In the genomic region with DNA sequence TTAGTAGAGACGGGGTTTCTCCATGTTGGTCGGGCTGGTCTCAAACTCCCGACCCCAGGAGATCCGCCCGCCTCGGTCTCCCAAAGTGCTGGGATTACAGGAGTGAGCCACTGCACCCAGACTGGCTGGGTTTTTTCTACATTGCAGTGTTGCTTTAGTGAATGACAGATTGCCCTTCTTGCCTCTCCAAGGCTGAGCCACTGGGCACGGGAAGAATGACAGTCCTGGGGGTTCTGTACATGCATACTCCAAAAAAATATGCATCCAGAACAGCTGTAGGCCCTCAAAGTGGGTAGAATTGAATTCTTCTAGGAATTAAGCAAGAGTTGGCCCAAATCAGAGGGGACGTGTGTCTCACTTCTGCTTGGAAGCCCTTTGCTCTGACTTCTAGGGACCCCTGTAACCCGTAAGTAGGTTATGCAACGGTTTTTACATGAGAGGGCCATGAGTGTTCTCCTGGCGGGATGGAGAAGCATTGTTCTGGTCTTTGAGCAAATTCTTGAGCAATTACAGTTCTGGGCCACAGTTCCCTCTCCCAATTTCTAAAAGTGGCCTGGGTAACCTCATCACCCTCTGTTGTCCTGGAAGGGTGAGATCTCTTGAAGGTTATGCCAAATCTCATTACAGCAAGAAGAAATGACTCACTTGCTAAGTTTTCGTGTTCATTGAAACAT, we compare ENCODE assay signal across 8 cellular contexts. TPM values are rescaled to one million over a fixed set of nuclear protein-coding genes. Genes with fewer than 3 reads are reported as not detected.
DNase-seq lines count a peak whose midpoint lies in the region; ATAC-seq and TF ChIP-seq lines count a peak whose summit lies in the region.

No MANE protein-coding gene starts in this region.

- peak; percentile 59 for DNase-seq in DMS 273 (lab: John Stamatoyannopoulos, UW; ENCODE audit: unreplicated experiment)
- no peak for DNase-seq in DMS 273 treated with DMSO at 0.1 percent for 48 hours (lab: John Stamatoyannopoulos, UW)
- peak in 1 of 2 donors; percentile 88 for DNase-seq in ascending aorta (ENCODE audit: low spot score in 2 of 2)
- peak; percentile 53 for DNase-seq in iris pigment epithelial cell (ENCODE audit: low read depth)
- peak in 1 of 2 donors; percentile 61 for DNase-seq in tibial nerve (ENCODE audit: low spot score in 2 of 2)
- no peak for DNase-seq in NCI-H82 treated with DMSO at 0.1 percent for 48 hours (lab: John Stamatoyannopoulos, UW; ENCODE audit: unreplicated experiment)

- no peaks in the 10 kb centered on the region for H3K27me3 ChIP-seq in ascending aorta
- H3K27me3 ChIP-seq in tibial nerve = no peaks in the 10 kb centered on the region

- ATAC-seq in HG03280 (IDR thresholded peaks at IDR 0.05; ENCODE audit: unreplicated experiment) = no peak
- ATAC-seq in GM21367 (IDR thresholded peaks at IDR 0.05; ENCODE audit: unreplicated experiment) = no peak

- 43 to 50% methylated on average over 12 of the region's 12 CpGs for WGBS in tibial nerve, 2 donors

- H3K27ac ChIP-seq in ascending aorta (peak overlapping the region; percentile 92 to 96), tibial nerve (peak overlapping the region; percentile 60 to 93 (median 92))

- intact Hi-C loops in ascending aorta (cut with DNase I) = loop anchor here (1.0 to 10.0 kb wide), 4 partner anchors 41 to 754 kb away; partner anchors contain the start of gene ZFP36

- TF ChIP-seq CTCF in ascending aorta (IDR thresholded peaks at IDR 0.05) (peak in 1 of 3 experiments; percentile 25), tibial nerve (IDR thresholded peaks at IDR 0.05) (peak in 2 of 5 experiments; percentile 42 to 52)

- no peaks in the 10 kb centered on the region for H3K9me3 ChIP-seq in ascending aorta
- H3K9me3 ChIP-seq in tibial nerve = no peaks in the 10 kb centered on the region

- H3K4me1 ChIP-seq in ascending aorta (peaks cover 15 to 54% of the 10 kb centered on the region in 2 donors), tibial nerve (peaks cover 0 to 85% (median 65%) of the 10 kb centered on the region in 4 donors)

- H3K36me3 ChIP-seq in ascending aorta = peaks cover 0 to 1% of the 10 kb centered on the region in 2 donors
- H3K36me3 ChIP-seq in tibial nerve = no peaks in the 10 kb centered on the region

- TF ChIP-seq POLR2A in tibial nerve (IDR thresholded peaks at IDR 0.05) = no peak

- H3K4me3 ChIP-seq in ascending aorta = peak overlapping the region; percentile 89 to 100
- peak overlapping the region in 3 of 4 donors; percentile 70 to 87 (median 84) for H3K4me3 ChIP-seq in tibial nerve

- peak in 1 of 2 donors; percentile 89 for TF ChIP-seq EP300 in tibial nerve (IDR thresholded peaks at IDR 0.05)

RNA-seq across cellular contexts. Expression of gene ACTN4, which starts 3.6 kb away (rescaled TPM):
- total RNA-seq in ascending aorta = 1,036 TPM
- 100 to 1,000 TPM; 342 to 463 (median 382) TPM for total RNA-seq in tibial nerve

RNA-seq across cellular contexts. Expression of gene EIF3K, which starts 32.1 kb away (rescaled TPM):
- 696 TPM for total RNA-seq in ascending aorta
- total RNA-seq in tibial nerve = 100 to 1,000 TPM; 326 to 534 (median 466) TPM

RNA-seq across cellular contexts. Expression of gene MAP4K1, which starts 33.3 kb away (rescaled TPM):
- total RNA-seq in ascending aorta = 15.1 TPM
- 10 to 100 TPM in 1 of 4 donors, 1 to 10 TPM in 3; 2.5 to 10.0 (median 8.8) TPM for total RNA-seq in tibial nerve

Comparison
In these comparisons a context has a peak if more than half of its experiments do, and no peak if none do; other contexts are left out.
1. DNase-seq: peak in DMS 273 (single experiment) and iris pigment epithelial cell (single experiment); none in DMS 273 treated with DMSO at 0.1 percent for 48 hours (single experiment) and NCI-H82 treated with DMSO at 0.1 percent for 48 hours (single experiment).